In the genomic region with DNA sequence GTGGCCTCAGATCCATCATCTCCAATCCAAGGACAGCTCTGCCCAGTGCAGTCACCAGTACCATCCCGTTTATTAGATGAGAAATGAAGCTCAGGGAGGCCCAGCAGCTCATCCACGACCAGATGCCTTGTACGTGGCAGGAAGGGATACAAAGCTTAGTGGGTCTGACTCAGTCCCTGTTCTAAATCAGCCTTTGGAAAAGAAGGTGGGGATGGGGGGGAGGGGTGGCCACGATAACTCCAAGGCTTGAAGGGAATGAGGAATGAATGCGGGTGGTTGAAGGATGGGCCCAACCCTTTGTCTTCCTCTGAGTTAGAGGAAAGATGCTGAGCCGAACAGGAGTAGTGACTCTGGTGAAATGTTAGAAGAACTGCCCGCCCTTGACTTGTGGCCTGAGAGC, we compare ENCODE assay signal across 16 cellular contexts. TPM values are rescaled to one million over a fixed set of nuclear protein-coding genes. Genes with fewer than 3 reads are reported as not detected.
DNase-seq lines count a peak whose midpoint lies in the region; ATAC-seq, FAIRE-seq and TF ChIP-seq lines count a peak whose summit lies in the region.
"Had no signal": no experiment of that assay in that cellular context is flagged by ENCODE, and none has a peak within 500 bp of the region (broad histone marks: within the 10 kb centered on the region; RNA-seq: fewer than 3 reads in every experiment).

No MANE protein-coding gene starts in this region.

- H3K9me3 ChIP-seq in smooth muscle cell (replicated peaks; ENCODE audit: low read depth) = no peaks in the 10 kb centered on the region
- H3K9me3 ChIP-seq: Peyer's patch had no signal

- FAIRE-seq in HTR-8/SVneo (lab: Jason Lieb, UNC) = peak; percentile 33

- TF ChIP-seq CTCF in fibroblast of villous mesenchyme (IDR thresholded peaks at IDR 0.05; ENCODE audit: insufficient read depth, low read depth, low read length) (no peak), smooth muscle cell (IDR thresholded peaks at IDR 0.05; ENCODE audit: borderline replicate concordance, insufficient read depth, poor library complexity, severe bottlenecking) (no peak)

- no peak overlapping the region for H3K9ac ChIP-seq in smooth muscle cell (ENCODE audit: low read depth)

- DNase-seq in HTR-8/SVneo (ENCODE audit: insufficient read length, low spot score) = no peak
- DNase-seq in fibroblast of villous mesenchyme (ENCODE audit: low read depth) = peak; percentile 29
- no peak for DNase-seq in smooth muscle cell (lab: John Stamatoyannopoulos, UW; ENCODE audit: unreplicated experiment)
- DNase-seq in AG20443 (ENCODE audit: low spot score) = no peak
- DNase-seq: activated CD8-positive, alpha-beta memory T cell treated with anti-CD3 and anti-CD28 coated beads, Interleukin-2, amount 50 U/mL, for 4 hours; activated naive CD4-positive, alpha-beta T cell treated with anti-CD3 and anti-CD28 coated beads, Interleukin-2, amount 50 U/mL, for 16 hours; DMS153; effector memory CD4-positive, alpha-beta T cell; foreskin fibroblast; midbrain; NCI-H2029 treated with DMSO at 0.1 percent for 48 hours; Peyer's patch; T-cell had no signal

- ATAC-seq in HG03196 (IDR thresholded peaks at IDR 0.05; ENCODE audit: unreplicated experiment) = no peak
- ATAC-seq in HG02870 (IDR thresholded peaks at IDR 0.05; ENCODE audit: unreplicated experiment) = no peak
- ATAC-seq: T-cell had no signal

- H3F3A ChIP-seq in smooth muscle cell (ENCODE audit: low read depth) = peaks cover 3% of the 10 kb centered on the region

- peaks cover 24% of the 10 kb centered on the region for H3K4me1 ChIP-seq in smooth muscle cell (ENCODE audit: low read depth)

- H3K27me3 ChIP-seq in smooth muscle cell (ENCODE audit: low read depth) = no peaks in the 10 kb centered on the region
- H3K27me3 ChIP-seq: cardiac muscle cell, Peyer's patch had no signal

- no peaks in the 10 kb centered on the region for H3K79me2 ChIP-seq in smooth muscle cell (ENCODE audit: low read depth)

- no peak overlapping the region for H2AFZ ChIP-seq in smooth muscle cell (ENCODE audit: low read depth)

- no peak overlapping the region for H3K4me3 ChIP-seq in fibroblast of villous mesenchyme (ENCODE audit: low read depth, low read length)
- no peak overlapping the region for H3K4me3 ChIP-seq in smooth muscle cell
- H3K4me3 ChIP-seq: cardiac muscle cell, Peyer's patch had no signal

- H3K27ac ChIP-seq in smooth muscle cell (ENCODE audit: low read depth) = peak overlapping the region; percentile 14

- no peaks in the 10 kb centered on the region for H4K20me1 ChIP-seq in smooth muscle cell (ENCODE audit: low read depth)

- H3K4me2 ChIP-seq in smooth muscle cell = peak overlapping the region; percentile 34

- 38% methylated on average over 7 of the region's 7 CpGs for WGBS in smooth muscle cell (ENCODE audit: low lambda C conversion rate)

- H3K36me3 ChIP-seq in smooth muscle cell (ENCODE audit: low read depth) = no peaks in the 10 kb centered on the region
- H3K36me3 ChIP-seq: cardiac muscle cell had no signal

RNA-seq across cellular contexts. Expression of a gene that starts 25.8 kb away (rescaled TPM):
- 0.32 and 2.2 TPM in 2 replicates for total RNA-seq in fibroblast of villous mesenchyme
- total RNA-seq in smooth muscle cell = 7.6 and 9.9 TPM in 2 replicates
- polyA plus RNA-seq in smooth muscle cell = 12.7 and 33.5 TPM in 2 replicates

RNA-seq across cellular contexts. Expression of a gene that starts 34.9 kb away (rescaled TPM):
- total RNA-seq in fibroblast of villous mesenchyme = 11.3 and 12.1 TPM in 2 replicates
- 12.5 and 15.1 TPM in 2 replicates for total RNA-seq in smooth muscle cell
- polyA plus RNA-seq in smooth muscle cell = 15.1 and 27.7 TPM in 2 replicates

RNA-seq across cellular contexts. Expression of a gene that starts 35.9 kb away (rescaled TPM):
- total RNA-seq in fibroblast of villous mesenchyme (7.4 and 9.5 TPM in 2 replicates), smooth muscle cell (2.6 and 4.2 TPM in 2 replicates)
- 8.0 and 10.9 TPM in 2 replicates for polyA plus RNA-seq in smooth muscle cell

RNA-seq across cellular contexts. Expression of a gene that starts 36.3 kb away (rescaled TPM):
- total RNA-seq in fibroblast of villous mesenchyme (1.6 and 3.9 TPM in 2 replicates), smooth muscle cell (10.5 and 14.7 TPM in 2 replicates)
- 17.5 and 43.9 TPM in 2 replicates for polyA plus RNA-seq in smooth muscle cell
